ENCODE assay signal across 11 cellular contexts in genomic region chr2:201452856-201453643, GRCh38. TPM values are rescaled to one million over a fixed set of nuclear protein-coding genes. Genes with fewer than 3 reads are reported as not detected.
DNase-seq lines count a peak whose midpoint lies in the region; ATAC-seq, FAIRE-seq and TF ChIP-seq lines count a peak whose summit lies in the region.
"Had no signal": no experiment of that assay in that cellular context is flagged by ENCODE, and none has a peak within 500 bp of the region (broad histone marks: within the 10 kb centered on the region; RNA-seq: fewer than 3 reads in every experiment).

No MANE protein-coding gene starts in this region.

- H3K4me1 Mint-ChIP-seq in osteocyte (ENCODE audit: unreplicated experiment), result peaks cover 23% of the 10 kb centered on the region

- CTCF ChIA-PET in PC-3 (lab: Charles Lee) (no interaction called here), endothelial cell of umbilical vein (lab: Charles Lee) (interaction anchor here (0.6 to 2.7 kb wide), 9 partner anchors 14 to 316 kb away, joined by 3 to 21 read pairs (median 3); partner anchors contain the start of gene CASP10)

- peaks cover 7% of the 10 kb centered on the region for H3K36me3 Mint-ChIP-seq in osteocyte (ENCODE audit: unreplicated experiment)

- DNase-seq in PC-3 (no peak), endothelial cell of umbilical vein (ENCODE audit: low read depth, low spot score) (no peak), osteocyte (ENCODE audit: extremely low spot score, unreplicated experiment) (no peak), NK-92 (lab: John Stamatoyannopoulos, UW; ENCODE audit: unreplicated experiment) (no peak)
- DNase-seq in stimulated activated CD4-positive, alpha-beta T cell treated with anti-CD3 and anti-CD28 coated beads, Interleukin-1b, Interleukin-23, amount 100 ng/mL, for 48 hours, result no peak
- DNase-seq: activated naive CD4-positive, alpha-beta T cell treated with anti-CD3 and anti-CD28 coated beads, Interleukin-2, amount 50 U/mL, for 16 hours; NCI-H526 treated with DMSO at 0.1 percent for 48 hours; stomach had no signal

- no peaks in the 10 kb centered on the region for H3K27me3 Mint-ChIP-seq in osteocyte (ENCODE audit: unreplicated experiment)

- no peak for ATAC-seq in PC-3
- no peak for ATAC-seq in HG03196 (IDR thresholded peaks at IDR 0.05; ENCODE audit: unreplicated experiment)
- ATAC-seq in GM21423 (IDR thresholded peaks at IDR 0.05; ENCODE audit: unreplicated experiment), result no peak

- intact Hi-C loops in PC-3 (cut with micrococcal nuclease) (loop anchor here (5.0 kb wide), 1 partner anchor 36 kb away; no protein-coding TSS in a partner anchor), endothelial cell of umbilical vein (cut with micrococcal nuclease) (loop anchor here (5.0 kb wide), 1 partner anchor 279 kb away; no protein-coding TSS in a partner anchor)

- H2AFZ ChIP-seq in PC-3 (ENCODE audit: low read length) (peak overlapping the region; percentile 78; the same call in 1 of the 2 replicates), endothelial cell of umbilical vein (ENCODE audit: low read depth, low read length) (no peak overlapping the region)

- FAIRE-seq in endothelial cell of umbilical vein (lab: Jason Lieb, UNC), result no peak

- TF ChIP-seq POLR2A in endothelial cell of umbilical vein (IDR thresholded peaks at IDR 0.05; ENCODE audit: low read depth, low read length), result no peak

- no peak for TF ChIP-seq CTCF in PC-3 (conservative IDR thresholded peaks at IDR 0.05; ENCODE audit: low read depth, low read length)
- TF ChIP-seq CTCF in endothelial cell of umbilical vein (IDR thresholded peaks at IDR 0.05; ENCODE audit: extremely low read depth in 1 of 2, insufficient read depth in 1 of 2, low read depth in 1 of 2, low read length in 2 of 2), result no peak
- no peak for TF ChIP-seq CTCF in osteocyte (IDR thresholded peaks at IDR 0.05)

- H3K27me3 ChIP-seq in PC-3 (ENCODE audit: low read length) (no peaks in the 10 kb centered on the region), endothelial cell of umbilical vein (ENCODE audit: control insufficient read depth in 2 of 2, insufficient read depth in 2 of 2, low read length in 2 of 2) (no peaks in the 10 kb centered on the region)
- H3K27me3 ChIP-seq: stomach had no signal

- H3F3A ChIP-seq in PC-3 (ENCODE audit: low read length, unreplicated experiment), result no peaks in the 10 kb centered on the region

- H3K9me2 ChIP-seq in PC-3 (replicated peaks; ENCODE audit: low read length), result no peaks in the 10 kb centered on the region

- dilution Hi-C loops in endothelial cell of umbilical vein (cut with MboI; ENCODE audit: extremely low pct_ligation_motif_present, low sequenced_read_pairs), result no loop called here

- BruUV-seq in PC-3 (replicated peaks; lab: Mats Ljungman, UMichigan) (TSS peak; percentile 51), endothelial cell of umbilical vein (replicated peaks; lab: Mats Ljungman, UMichigan) (no TSS peak)

- H3K4me3 ChIP-seq in PC-3 (ENCODE audit: low read length) (peak overlapping the region; percentile 88), endothelial cell of umbilical vein (replicated peaks in 1 of 3; ENCODE audit: insufficient read depth in 1 of 3, low read depth in 1 of 3, low read length in 3 of 3) (no peak overlapping the region)

- peak overlapping the region; percentile 79 for H3K4me3 Mint-ChIP-seq in osteocyte (ENCODE audit: unreplicated experiment)

- peak overlapping the region; percentile 84 for H3K4me2 ChIP-seq in PC-3 (ENCODE audit: low read length)
- peak overlapping the region; percentile 75 for H3K4me2 ChIP-seq in endothelial cell of umbilical vein (ENCODE audit: insufficient read depth, low read length)

- POLR2A ChIA-PET in PC-3 (lab: Charles Lee; ENCODE audit: unreplicated experiment) (no interaction called here), endothelial cell of umbilical vein (lab: Charles Lee) (no interaction called here)

- no peaks in the 10 kb centered on the region for H3K36me3 ChIP-seq in ES-I3 (ENCODE audit: insufficient read depth, low read length)
- no peaks in the 10 kb centered on the region for H3K36me3 ChIP-seq in PC-3 (ENCODE audit: low read depth, low read length)
- no peaks in the 10 kb centered on the region for H3K36me3 ChIP-seq in endothelial cell of umbilical vein (ENCODE audit: control insufficient read depth in 2 of 2, extremely low read depth in 1 of 2, insufficient read depth in 2 of 2, low read length in 2 of 2)

- H3K9me3 Mint-ChIP-seq in osteocyte (ENCODE audit: unreplicated experiment), result no peaks in the 10 kb centered on the region

- no peak overlapping the region for H3K27ac ChIP-seq in PC-3 (ENCODE audit: low read length)
- no peak overlapping the region for H3K27ac ChIP-seq in endothelial cell of umbilical vein (ENCODE audit: insufficient read depth, low read depth, low read length)

- H4K20me1 ChIP-seq in PC-3 (ENCODE audit: low read length), result no peaks in the 10 kb centered on the region
- H4K20me1 ChIP-seq in endothelial cell of umbilical vein (replicated peaks; ENCODE audit: control insufficient read depth, extremely low read depth, insufficient read depth, low read length), result no peaks in the 10 kb centered on the region

- no peaks in the 10 kb centered on the region for H3K9me1 ChIP-seq in endothelial cell of umbilical vein (replicated peaks; ENCODE audit: control insufficient read depth, extremely low read depth, insufficient read depth, low read length)

- H3K79me2 ChIP-seq in PC-3 (ENCODE audit: low read length), result peaks cover 29% of the 10 kb centered on the region
- peaks cover 10% of the 10 kb centered on the region for H3K79me2 ChIP-seq in endothelial cell of umbilical vein (ENCODE audit: control insufficient read depth, insufficient read depth, low read length)

- no peak overlapping the region for H3K27ac Mint-ChIP-seq in osteocyte (ENCODE audit: unreplicated experiment)

- H3K9ac ChIP-seq in ES-I3 (ENCODE audit: low read depth, low read length) (peak overlapping the region; percentile 92; the same call in 1 of the 2 replicates), PC-3 (ENCODE audit: low read length) (no peak overlapping the region), endothelial cell of umbilical vein (replicated peaks; ENCODE audit: extremely low read depth, insufficient read depth, low read length) (no peak overlapping the region)

- 0 out of 2 replicates have a peak, but pooled peaks cover 4% of the 10 kb centered on the region for H3K4me1 ChIP-seq in ES-I3 (ENCODE audit: insufficient read depth, low read length)
- peaks cover 22% of the 10 kb centered on the region for H3K4me1 ChIP-seq in PC-3 (ENCODE audit: insufficient read depth, low read length)
- peaks cover 7% of the 10 kb centered on the region for H3K4me1 ChIP-seq in endothelial cell of umbilical vein (ENCODE audit: control insufficient read depth, extremely low read depth, insufficient read depth, low read length)

- H3K9me3 ChIP-seq in ES-I3 (ENCODE audit: control insufficient read depth, insufficient read depth, low read length) (no peaks in the 10 kb centered on the region), PC-3 (ENCODE audit: low read length) (no peaks in the 10 kb centered on the region), endothelial cell of umbilical vein (replicated peaks; ENCODE audit: control insufficient read depth, insufficient read depth, low read length) (no peaks in the 10 kb centered on the region)
- H3K9me3 ChIP-seq: stomach had no signal

TF ChIP-seq in endothelial cell of umbilical vein, 7 proteins besides CTCF, POLR2A, EP300 and RAD21:
- no peak for TF ChIP-seq FOS (IDR thresholded peaks at IDR 0.05; ENCODE audit: borderline replicate concordance, insufficient read depth, low read length)
- TF ChIP-seq MAX (IDR thresholded peaks at IDR 0.05; ENCODE audit: insufficient read depth, insufficient read length), result no peak
- no peak for TF ChIP-seq MYC (IDR thresholded peaks at IDR 0.05; ENCODE audit: low read depth, low read length)
- no peak for TF ChIP-seq JUN (IDR thresholded peaks at IDR 0.05; ENCODE audit: borderline replicate concordance, insufficient read depth, insufficient read length, low read depth)
- TF ChIP-seq EZH2 (IDR thresholded peaks at IDR 0.05; ENCODE audit: borderline replicate concordance, low read depth, low read length, severe bottlenecking), result no peak
- no peak for TF ChIP-seq GATA2 (IDR thresholded peaks at IDR 0.05; ENCODE audit: insufficient read depth, insufficient read length, low read depth, low read length)
- TF ChIP-seq POLR2AphosphoS5 (IDR thresholded peaks at IDR 0.05; ENCODE audit: insufficient read depth, low read depth, low read length), result no peak
TF ChIP-seq in endothelial cell of umbilical vein: peak in this region for 0.

RNA-seq across cellular contexts. Expression of gene STRADB, which starts 1.5 kb away (rescaled TPM):
- 27.8 and 28.9 TPM in 2 replicates for total RNA-seq in PC-3 (2014; rRNA removed)
- total RNA-seq in endothelial cell of umbilical vein, result 16.6 and 16.8 TPM in 2 replicates
- 5.3 and 6.9 TPM in 2 replicates for polyA plus RNA-seq in endothelial cell of umbilical vein
- polyA plus RNA-seq in endothelial cell of umbilical vein (2011; cell fraction: cytosol; rRNA removed), result 6.9 and 7.2 TPM in 2 replicates
- 10.5 and 11.7 TPM in 2 replicates for polyA plus RNA-seq in endothelial cell of umbilical vein (2011; cell fraction: nucleus; rRNA removed)
- polyA plus RNA-seq in endothelial cell of umbilical vein (2012), result 12.9 and 15.6 TPM in 2 replicates
- polyA minus RNA-seq in endothelial cell of umbilical vein, result 11.3 and 17.7 TPM in 2 replicates
- 8.4 TPM for polyA minus RNA-seq in endothelial cell of umbilical vein (2011; cell fraction: cytosol; rRNA and poly(A)+ RNA removed)
- polyA minus RNA-seq in endothelial cell of umbilical vein (2011; cell fraction: nucleus; rRNA and poly(A)+ RNA removed), result 4.3 and 8.0 TPM in 2 replicates
- total RNA-seq in osteocyte, result 18.5 and 23.7 TPM in 2 replicates

RNA-seq across cellular contexts. Expression of gene TRAK2, which starts 1.8 kb away (rescaled TPM):
- total RNA-seq in PC-3 (2014; rRNA removed), result 9.4 and 10.1 TPM in 2 replicates
- 35.7 and 38.5 TPM in 2 replicates for total RNA-seq in endothelial cell of umbilical vein
- polyA plus RNA-seq in endothelial cell of umbilical vein, result 9.1 and 9.7 TPM in 2 replicates
- polyA plus RNA-seq in endothelial cell of umbilical vein (2011; cell fraction: cytosol; rRNA removed), result 10.7 and 11.1 TPM in 2 replicates
- polyA plus RNA-seq in endothelial cell of umbilical vein (2011; cell fraction: nucleus; rRNA removed), result 14.3 and 15.1 TPM in 2 replicates
- 15.9 and 23.1 TPM in 2 replicates for polyA plus RNA-seq in endothelial cell of umbilical vein (2012)
- polyA minus RNA-seq in endothelial cell of umbilical vein, result 35.1 and 36.8 TPM in 2 replicates
- 10.1 TPM for polyA minus RNA-seq in endothelial cell of umbilical vein (2011; cell fraction: cytosol; rRNA and poly(A)+ RNA removed)
- 24.1 and 27.3 TPM in 2 replicates for polyA minus RNA-seq in endothelial cell of umbilical vein (2011; cell fraction: nucleus; rRNA and poly(A)+ RNA removed)
- total RNA-seq in osteocyte, result 36.2 and 38.7 TPM in 2 replicates
